Comparison of ENCODE assay signal across 26 cellular contexts in genomic region chr12:119857036-119857435, GRCh38. TPM values are rescaled to one million over a fixed set of nuclear protein-coding genes. Genes with fewer than 3 reads are reported as not detected.
DNase-seq lines count a peak whose midpoint lies in the region; ATAC-seq and TF ChIP-seq lines count a peak whose summit lies in the region.
"Had no signal": no experiment of that assay in that cellular context is flagged by ENCODE, and none has a peak within 500 bp of the region (broad histone marks: within the 10 kb centered on the region; RNA-seq: fewer than 3 reads in every experiment).

No MANE protein-coding gene starts in this region.

- intact Hi-C loops in activated CD4-positive, alpha-beta T cell treated with anti-CD3 and anti-CD28 coated beads, Interleukin-2, amount 10 ng/mL, durations not matched to agents 24 days and 14 days (cut with micrococcal nuclease), result no loop called here

- peaks cover 7% of the 10 kb centered on the region for H3K4me1 Mint-ChIP-seq in activated CD4-positive, alpha-beta T cell treated with anti-CD3 and anti-CD28 coated beads, Interleukin-2, amount 10 ng/mL, durations not matched to agents 24 days and 14 days
- peaks cover 22% of the 10 kb centered on the region for H3K4me1 Mint-ChIP-seq in HFFc6 (ENCODE audit: low read depth)
- peaks cover 14% of the 10 kb centered on the region for H3K4me1 Mint-ChIP-seq in T-helper 17 cell
- H3K4me1 Mint-ChIP-seq: IgD-negative memory B cell had no signal

- H3K9me3 ChIP-seq in T-helper 17 cell (ENCODE audit: control insufficient read depth, low read length, poor library complexity, severe bottlenecking), result no peaks in the 10 kb centered on the region

- H3K27ac Mint-ChIP-seq in activated CD4-positive, alpha-beta T cell treated with anti-CD3 and anti-CD28 coated beads, Interleukin-2, amount 10 ng/mL, durations not matched to agents 24 days and 14 days, result peak overlapping the region; percentile 4
- H3K27ac Mint-ChIP-seq in HFFc6 (peak overlapping the region; percentile 2; the same call in 1 of the 2 replicates), T-helper 17 cell (peak overlapping the region; percentile 78)
- H3K27ac Mint-ChIP-seq: CD8-positive, alpha-beta T cell; IgD-negative memory B cell had no signal

- H3K36me3 Mint-ChIP-seq in activated CD4-positive, alpha-beta T cell treated with anti-CD3 and anti-CD28 coated beads, Interleukin-2, amount 10 ng/mL, durations not matched to agents 24 days and 14 days (ENCODE audit: low read depth), result peaks cover 33% of the 10 kb centered on the region
- H3K36me3 Mint-ChIP-seq in HFFc6 (ENCODE audit: low read depth) (peaks cover 19% of the 10 kb centered on the region), T-helper 17 cell (ENCODE audit: low read depth) (peaks cover 2% of the 10 kb centered on the region)
- H3K36me3 Mint-ChIP-seq: CD8-positive, alpha-beta T cell had no signal

- ATAC-seq in T-helper 17 cell, result no peak
- no peak for ATAC-seq in GM21367 (IDR thresholded peaks at IDR 0.05; ENCODE audit: unreplicated experiment)
- no peak for ATAC-seq in omental fat pad (ENCODE audit: low FRiP score)
- ATAC-seq: CD8-positive, alpha-beta T cell had no signal

- no peaks in the 10 kb centered on the region for H3K9me3 Mint-ChIP-seq in activated CD4-positive, alpha-beta T cell treated with anti-CD3 and anti-CD28 coated beads, Interleukin-2, amount 10 ng/mL, durations not matched to agents 24 days and 14 days
- H3K9me3 Mint-ChIP-seq in HFFc6, result no peaks in the 10 kb centered on the region
- H3K9me3 Mint-ChIP-seq: CD8-positive, alpha-beta T cell; IgD-negative memory B cell had no signal

- no peak overlapping the region for H3K4me3 ChIP-seq in foreskin fibroblast (ENCODE audit: low read depth in 1 of 2, low read length in 2 of 2)

- no peak overlapping the region for H3K4me3 Mint-ChIP-seq in activated CD4-positive, alpha-beta T cell treated with anti-CD3 and anti-CD28 coated beads, Interleukin-2, amount 10 ng/mL, durations not matched to agents 24 days and 14 days
- no peak overlapping the region for H3K4me3 Mint-ChIP-seq in HFFc6
- H3K4me3 Mint-ChIP-seq in T-helper 17 cell, result no peak overlapping the region
- H3K4me3 Mint-ChIP-seq: CD8-positive, alpha-beta T cell; IgD-negative memory B cell had no signal

- no peaks in the 10 kb centered on the region for H3K27me3 Mint-ChIP-seq in activated CD4-positive, alpha-beta T cell treated with anti-CD3 and anti-CD28 coated beads, Interleukin-2, amount 10 ng/mL, durations not matched to agents 24 days and 14 days
- H3K27me3 Mint-ChIP-seq in HFFc6 (ENCODE audit: insufficient read depth), result no peaks in the 10 kb centered on the region; the same call in 1 of the 2 replicates
- no peaks in the 10 kb centered on the region for H3K27me3 Mint-ChIP-seq in T-helper 17 cell
- H3K27me3 Mint-ChIP-seq: IgD-negative memory B cell had no signal

- no peak for DNase-seq in activated CD4-positive, alpha-beta T cell treated with anti-CD3 and anti-CD28 coated beads, Interleukin-2, amount 10 ng/mL, durations not matched to agents 24 days and 14 days
- DNase-seq in activated CD4-positive, alpha-beta T cell treated with anti-CD3 and anti-CD28 coated beads, Interleukin-2, amount 50 U/mL, for 48 hours, result no peak
- DNase-seq in HFFc6 (no peak), T-helper 17 cell (no peak), foreskin fibroblast (peak; percentile 43 to 77), Kasumi-1 (lab: John Stamatoyannopoulos, UW) (no peak), omental fat pad (ENCODE audit: low spot score) (no peak)
- DNase-seq: 8988T; AML-193; C1 segment of cervical spinal cord; Calu3; CD8-positive, alpha-beta T cell; DMS153; GOT3; HCEC 1CT; MM.1S; NCI-H1048; NCI-H1417 treated with DMSO at 0.1 percent for 48 hours; NCI-H187; NCI-H2107; NCI-H2227 treated with DMSO at 0.1 percent for 48 hours; NCI-H510A; NCI-H748 treated with DMSO at 0.1 percent for 48 hours; SIG-M5 had no signal

- no peak for TF ChIP-seq CTCF in HFFc6 (IDR thresholded peaks at IDR 0.05)
- TF ChIP-seq CTCF in foreskin fibroblast (IDR thresholded peaks at IDR 0.05; ENCODE audit: low read depth, low read length), result no peak
- TF ChIP-seq CTCF in omental fat pad (IDR thresholded peaks at IDR 0.05), result no peak

RNA-seq across cellular contexts. Expression of gene CIT, which starts 20.1 kb away (rescaled TPM):
- total RNA-seq in activated CD4-positive, alpha-beta T cell treated with anti-CD3 and anti-CD28 coated beads, Interleukin-2, amount 10 ng/mL, durations not matched to agents 24 days and 14 days, result 44.5 and 51.5 TPM in 2 replicates
- total RNA-seq in HFFc6 (2021; fragmentation: NEBNext Ultra II Directional; extraction: Animal tissue kit (Norgen Biotek cat#: 25700)), result 10 to 100 TPM; 23.1 to 55.5 (median 48.3) TPM
- 1 to 10 TPM; 1.6 to 2.5 TPM for total RNA-seq in T-helper 17 cell
- total RNA-seq in omental fat pad, result 1 to 10 TPM in 3 of 4 donors, under 1 TPM in 1; 0.93 to 4.3 (median 3.4) TPM

Comparison
In these comparisons a context has a peak if more than half of its experiments do, and no peak if none do; other contexts are left out.
1. DNase-seq: peak in foreskin fibroblast (2 of 2); none in activated CD4-positive, alpha-beta T cell treated with anti-CD3 and anti-CD28 coated beads, Interleukin-2, amount 10 ng/mL, durations not matched to agents 24 days and 14 days (single experiment), activated CD4-positive, alpha-beta T cell treated with anti-CD3 and anti-CD28 coated beads, Interleukin-2, amount 50 U/mL, for 48 hours (0 of 2), HFFc6 (single experiment), T-helper 17 cell (0 of 3), Kasumi-1 (0 of 2) and omental fat pad (single experiment).
2. H3K27ac Mint-ChIP-seq: peak in every context shown above with its lines; median percentile 78 in T-helper 17 cell; 4 in activated CD4-positive, alpha-beta T cell treated with anti-CD3 and anti-CD28 coated beads, Interleukin-2, amount 10 ng/mL, durations not matched to agents 24 days and 14 days; 2 in HFFc6.